ENCODE assay signal across 9 cellular contexts in the genomic region with DNA sequence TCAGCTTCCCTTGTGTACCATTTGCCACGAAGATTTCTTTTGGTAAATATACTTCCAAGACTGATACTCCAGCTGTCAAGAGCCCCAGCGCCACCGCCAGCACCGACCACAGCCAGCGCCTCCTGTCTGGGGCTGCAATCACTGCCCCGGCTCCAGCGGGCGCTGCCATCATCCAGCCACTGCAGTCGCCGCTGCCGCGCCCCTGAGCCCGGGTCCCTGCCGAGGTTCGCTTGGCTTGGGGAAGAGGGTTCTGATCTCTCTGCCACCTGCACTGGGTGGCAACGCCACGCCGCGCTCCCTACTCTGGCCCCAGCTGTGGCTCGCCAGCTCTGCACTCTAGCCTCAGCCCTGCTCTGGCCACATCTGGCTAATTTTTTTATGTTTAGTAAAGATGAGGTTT.
"Had no signal": no experiment of that assay in that cellular context is flagged by ENCODE, and none has a peak within 500 bp of the region (broad histone marks: within the 10 kb centered on the region; RNA-seq: fewer than 3 reads in every experiment).

No MANE protein-coding gene starts in this region.

- H3K9ac ChIP-seq: GM23248 had no signal

- H3K9me3 ChIP-seq: HAP-1 had no signal

- H3K4me3 Mint-ChIP-seq: GM23338, H9, HFFc6 had no signal

- DNase-seq: GM23248, GOT3, H9, HCEC 1CT, HFFc6 had no signal

- H2AFZ ChIP-seq: GM23248, GM23338 had no signal

- H3K4me3 ChIP-seq: GM23248, GM23338, HAP-1 had no signal

- H3K4me1 Mint-ChIP-seq: GM23338, H9 had no signal

- H3K4me2 ChIP-seq: GM23338 had no signal

- FAIRE-seq: H1, H54 had no signal

- H3K36me3 ChIP-seq: HAP-1 had no signal

- H3K27ac Mint-ChIP-seq: GM23338, H9, HFFc6 had no signal

- H3K27ac ChIP-seq: GM23248 had no signal

- H3K4me1 ChIP-seq: HAP-1 had no signal
